Comparison of ENCODE assay signal across 11 cellular contexts in genomic region chr12:26135571-26135970, GRCh38. TPM values are rescaled to one million over a fixed set of nuclear protein-coding genes. Genes with fewer than 3 reads are reported as not detected.
DNase-seq lines count a peak whose midpoint lies in the region; FAIRE-seq and TF ChIP-seq lines count a peak whose summit lies in the region.
"Had no signal": no experiment of that assay in that cellular context is flagged by ENCODE, and none has a peak within 500 bp of the region (broad histone marks: within the 10 kb centered on the region; RNA-seq: fewer than 3 reads in every experiment).

No MANE protein-coding gene starts in this region.

- TF ChIP-seq CTCF in MM.1S (IDR thresholded peaks at IDR 0.05; ENCODE audit: low read length): no peak
- TF ChIP-seq CTCF in mammary epithelial cell (conservative IDR thresholded peaks at IDR 0.05 in 1 of 2, IDR thresholded peaks at IDR 0.05 in 1 of 2; ENCODE audit: extremely low read depth in 1 of 2, insufficient read depth in 1 of 2, low read depth in 1 of 2, low read length in 2 of 2): no peak
- TF ChIP-seq CTCF in thyroid gland (IDR thresholded peaks at IDR 0.05): no peak
- no peak for TF ChIP-seq CTCF in smooth muscle cell (IDR thresholded peaks at IDR 0.05; ENCODE audit: borderline replicate concordance, insufficient read depth, poor library complexity, severe bottlenecking)

- H2AFZ ChIP-seq in MM.1S (ENCODE audit: low read length) (no peak overlapping the region), mammary epithelial cell (ENCODE audit: low read depth, low read length) (peak overlapping the region; percentile 57), smooth muscle cell (ENCODE audit: low read depth) (no peak overlapping the region)

- H3K27ac ChIP-seq in MM.1S (ENCODE audit: low read length) (no peak overlapping the region), mammary epithelial cell (ENCODE audit: insufficient read depth, low read depth, low read length) (no peak overlapping the region), thyroid gland (peak overlapping the region; percentile 76 to 82 (median 78)), smooth muscle cell (ENCODE audit: low read depth) (no peak overlapping the region)

- in situ Hi-C loops in mammary epithelial cell (cut with MboI; ENCODE audit: low sequenced_read_pairs in 2 of 2): no loop called here

- H3K4me1 ChIP-seq in MM.1S (ENCODE audit: low read length): peaks cover 16% of the 10 kb centered on the region
- H3K4me1 ChIP-seq in mammary epithelial cell (ENCODE audit: insufficient read depth, low read length): peaks cover 14% of the 10 kb centered on the region
- peaks cover 18 to 31% of the 10 kb centered on the region in 2 donors for H3K4me1 ChIP-seq in thyroid gland
- H3K4me1 ChIP-seq in smooth muscle cell (ENCODE audit: low read depth): no peaks in the 10 kb centered on the region
- H3K4me1 ChIP-seq: BE2C had no signal

- DNase-seq in MM.1S (no peak), mammary epithelial cell (no peak), myocyte (ENCODE audit: low read depth) (peak; percentile 75), thyroid gland (peak; percentile 30 to 34), HTR-8/SVneo (ENCODE audit: insufficient read length, low spot score) (no peak), MV-4-11 (lab: John Stamatoyannopoulos, UW) (no peak), smooth muscle cell (lab: John Stamatoyannopoulos, UW; ENCODE audit: unreplicated experiment) (no peak)
- DNase-seq: BE2C; CD4-positive, alpha-beta memory T cell; HFFc6; NK-92 treated with Interleukin-12 subunit alpha and Interleukin-12 subunit beta, amount 100 ng/mL, for 24 hours had no signal

- intact Hi-C loops in mammary epithelial cell (cut with micrococcal nuclease) (no loop called here), thyroid gland (cut with DNase I) (no loop called here)

- no peak for TF ChIP-seq POLR2A in thyroid gland (IDR thresholded peaks at IDR 0.05)

- H3K4me3 ChIP-seq in MM.1S (ENCODE audit: low read length) (no peak overlapping the region), mammary epithelial cell (replicated peaks in 1 of 3; ENCODE audit: insufficient read depth in 1 of 3, low read depth in 2 of 3, low read length in 3 of 3) (no peak overlapping the region), thyroid gland (replicated peaks in 1 of 3) (no peak overlapping the region), smooth muscle cell (no peak overlapping the region)

- H4K20me1 ChIP-seq in MM.1S (ENCODE audit: insufficient read depth, low read length): no peaks in the 10 kb centered on the region
- H4K20me1 ChIP-seq in mammary epithelial cell (ENCODE audit: insufficient read depth, low read length): no peaks in the 10 kb centered on the region
- H4K20me1 ChIP-seq in smooth muscle cell (ENCODE audit: low read depth): no peaks in the 10 kb centered on the region

- H3K9me2 ChIP-seq in MM.1S (replicated peaks; ENCODE audit: insufficient read depth, low read length): no peaks in the 10 kb centered on the region

- no TSS peak for BruUV-seq in mammary epithelial cell (replicated peaks; lab: Mats Ljungman, UMichigan)

- dilution Hi-C loops in mammary epithelial cell (cut with HindIII; ENCODE audit: low sequenced_read_pairs): no loop called here

- H3K27me3 ChIP-seq in MM.1S (replicated peaks; ENCODE audit: insufficient read depth, low read length) (no peaks in the 10 kb centered on the region), mammary epithelial cell (ENCODE audit: insufficient read depth, low read length) (no peaks in the 10 kb centered on the region), thyroid gland (no peaks in the 10 kb centered on the region), smooth muscle cell (ENCODE audit: low read depth) (peaks cover 5% of the 10 kb centered on the region)
- H3K27me3 ChIP-seq: BE2C had no signal

- no peak for FAIRE-seq in HTR-8/SVneo (lab: Jason Lieb, UNC)

- H3F3A ChIP-seq in MM.1S (ENCODE audit: insufficient read depth, low read length) (no peaks in the 10 kb centered on the region), smooth muscle cell (ENCODE audit: low read depth) (no peaks in the 10 kb centered on the region)

- WGBS in mammary epithelial cell (ENCODE audit: low coverage, missing lambda C conversion rate): 7% methylated on average over 3 of the region's 3 CpGs
- 30 to 31% methylated on average over 3 of the region's 3 CpGs for WGBS in thyroid gland, 2 donors
- 87% methylated on average over 3 of the region's 3 CpGs for WGBS in smooth muscle cell (ENCODE audit: low lambda C conversion rate)

- H3K36me3 ChIP-seq in MM.1S (replicated peaks; ENCODE audit: insufficient read depth, low read length): no peaks in the 10 kb centered on the region
- no peaks in the 10 kb centered on the region for H3K36me3 ChIP-seq in mammary epithelial cell (ENCODE audit: insufficient read depth, low read length)
- H3K36me3 ChIP-seq in thyroid gland: no peaks in the 10 kb centered on the region
- H3K36me3 ChIP-seq in smooth muscle cell (ENCODE audit: low read depth): no peaks in the 10 kb centered on the region
- H3K36me3 ChIP-seq: BE2C had no signal

- H3K9ac ChIP-seq in MM.1S (ENCODE audit: low read length) (no peak overlapping the region), mammary epithelial cell (ENCODE audit: insufficient read depth, low read length) (no peak overlapping the region), smooth muscle cell (ENCODE audit: low read depth) (no peak overlapping the region)

- CTCF ChIA-PET in mammary epithelial cell (lab: Charles Lee; ENCODE audit: low non-redundant PET): no interaction called here

- H3K79me2 ChIP-seq in MM.1S (ENCODE audit: low read length) (no peaks in the 10 kb centered on the region), mammary epithelial cell (ENCODE audit: insufficient read depth, low read length) (no peaks in the 10 kb centered on the region), smooth muscle cell (ENCODE audit: low read depth) (no peaks in the 10 kb centered on the region)

- H3K9me3 ChIP-seq in MM.1S (replicated peaks; ENCODE audit: insufficient read depth, low read length) (no peaks in the 10 kb centered on the region), mammary epithelial cell (replicated peaks; ENCODE audit: insufficient read depth, low read length) (no peaks in the 10 kb centered on the region), thyroid gland (no peaks in the 10 kb centered on the region), smooth muscle cell (replicated peaks; ENCODE audit: low read depth) (no peaks in the 10 kb centered on the region)
- H3K9me3 ChIP-seq: BE2C had no signal

- peak overlapping the region; percentile 5; the same call in 1 of the 2 replicates for H3K4me2 ChIP-seq in MM.1S (ENCODE audit: low read depth, low read length)
- H3K4me2 ChIP-seq in mammary epithelial cell (ENCODE audit: insufficient read depth, low read depth, low read length): peak overlapping the region; percentile 1
- no peak overlapping the region for H3K4me2 ChIP-seq in smooth muscle cell

RNA-seq across cellular contexts. Expression of gene BHLHE41, which starts 10.7 kb away (rescaled TPM):
- total RNA-seq in mammary epithelial cell (10 to 100 TPM; 18.1 to 19.2 TPM), myocyte (5.9 and 6.3 TPM in 2 replicates), thyroid gland (10 to 100 TPM; 32.6 to 67.4 (median 34.3) TPM), smooth muscle cell (4.4 and 6.0 TPM in 2 replicates)
- polyA plus RNA-seq in mammary epithelial cell (24.6 TPM), smooth muscle cell (10.3 and 10.6 TPM in 2 replicates)
- polyA minus RNA-seq in mammary epithelial cell: 117 TPM
- 14.5 TPM for polyA plus RNA-seq in myocyte (2012)
- polyA plus RNA-seq: CD4-positive, alpha-beta memory T cell had no signal

RNA-seq across cellular contexts. Expression of gene SSPN, which starts 59.8 kb away (rescaled TPM):
- total RNA-seq in mammary epithelial cell: 10 to 100 TPM in 1 of 2 donors, 1 to 10 TPM in 1; 1.4 to 11.0 TPM
- 2.4 TPM for polyA plus RNA-seq in mammary epithelial cell
- not detected for polyA minus RNA-seq in mammary epithelial cell
- total RNA-seq in myocyte: 79.5 and 120 TPM in 2 replicates
- polyA plus RNA-seq in myocyte (2012): 48.8 TPM
- 10 to 100 TPM; 20.1 to 25.0 (median 22.2) TPM for total RNA-seq in thyroid gland
- total RNA-seq in smooth muscle cell: 24.4 and 31.9 TPM in 2 replicates
- 18.8 and 22.6 TPM in 2 replicates for polyA plus RNA-seq in smooth muscle cell
- total RNA-seq: CD4-positive, alpha-beta memory T cell had no signal

Comparison
In these comparisons a context has a peak if more than half of its experiments do, and no peak if none do; other contexts are left out.
1. DNase-seq: peak in myocyte (single experiment) and thyroid gland (2 of 2); none in MM.1S (single experiment), mammary epithelial cell (single experiment), HTR-8/SVneo (single experiment), MV-4-11 (single experiment) and smooth muscle cell (single experiment).
2. H3K27ac ChIP-seq: peak in thyroid gland (3 of 3); none in MM.1S (single experiment), mammary epithelial cell (single experiment) and smooth muscle cell (single experiment).